Comparison of ENCODE assay signal across 20 cellular contexts in the genomic region with DNA sequence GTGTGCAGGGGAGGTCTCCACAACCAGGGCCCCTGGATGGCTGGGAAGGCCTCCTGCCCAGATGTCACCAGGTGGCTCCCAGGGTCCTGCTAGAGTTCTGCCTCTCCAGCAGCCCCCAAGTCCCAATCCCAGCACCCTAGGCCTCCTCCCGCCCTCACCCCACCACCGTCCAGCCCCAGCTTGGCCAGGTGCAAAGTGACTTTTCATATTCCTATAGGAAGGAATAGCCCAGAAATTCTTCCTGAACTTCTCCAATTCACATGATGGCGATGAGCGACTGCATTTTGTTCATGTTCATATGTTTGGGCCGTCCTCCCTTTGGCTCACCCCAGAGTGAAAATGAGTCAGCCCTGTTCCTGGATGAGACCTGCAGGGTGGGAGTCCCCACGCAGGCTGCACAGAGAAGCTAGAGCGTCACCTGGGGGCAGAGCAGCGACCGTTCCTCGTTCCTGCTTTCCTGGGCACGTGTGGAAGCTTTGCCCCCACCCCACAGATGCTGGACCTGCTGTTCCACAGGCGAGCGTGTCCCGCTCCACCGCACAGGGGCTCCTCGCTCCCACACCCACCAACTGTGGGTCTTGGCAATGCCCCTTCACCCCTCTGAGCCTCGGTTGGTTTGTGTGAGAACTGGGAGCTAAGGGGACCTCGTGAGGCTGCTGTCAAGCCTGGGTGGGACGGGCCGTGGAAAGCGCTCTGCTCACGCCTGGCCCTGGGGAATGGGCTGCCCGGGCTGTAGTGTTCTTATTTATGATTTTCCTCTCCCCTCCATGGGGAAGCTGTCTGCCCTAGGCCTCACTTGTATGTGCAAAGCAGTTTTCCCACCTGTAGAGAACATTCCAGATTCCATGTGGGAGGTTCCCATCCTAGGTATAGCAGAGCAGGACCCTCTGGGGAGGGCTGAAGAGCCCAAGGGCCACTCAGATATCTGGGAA. TPM values are rescaled to one million over a fixed set of nuclear protein-coding genes. Genes with fewer than 3 reads are reported as not detected.
A peak's percentile ranks its signal among the peaks of the same experiment; 100 is the strongest.
DNase-seq lines count a peak whose midpoint lies in the region; ATAC-seq and TF ChIP-seq lines count a peak whose summit lies in the region.
"Had no signal": no experiment of that assay in that cellular context is flagged by ENCODE, and none has a peak within 500 bp of the region (broad histone marks: within the 10 kb centered on the region; RNA-seq: fewer than 3 reads in every experiment).

No MANE protein-coding gene starts in this region.

- H3K27me3 ChIP-seq in RWPE2 (ENCODE audit: insufficient read depth, poor library complexity, severe bottlenecking) (no peaks in the 10 kb centered on the region), osteoblast (ENCODE audit: insufficient read depth, low read length) (no peaks in the 10 kb centered on the region), prostate gland (replicated peaks; ENCODE audit: insufficient read depth) (no peaks in the 10 kb centered on the region)
- H3K27me3 ChIP-seq: brain microvascular endothelial cell, colonic mucosa had no signal

- 86% methylated on average over 23 of the region's 23 CpGs for WGBS in prostate gland

- no peak overlapping the region for H2AFZ ChIP-seq in osteoblast (ENCODE audit: low read length)

- peaks cover 18% of the 10 kb centered on the region for H4K20me1 ChIP-seq in osteoblast (ENCODE audit: insufficient read depth, low read length)

- H3K4me2 ChIP-seq in osteoblast (ENCODE audit: insufficient read depth, low read length): no peak overlapping the region

- H3K4me3 ChIP-seq in RWPE2 (ENCODE audit: severe bottlenecking): no peak overlapping the region
- H3K4me3 ChIP-seq in osteoblast (ENCODE audit: insufficient read depth, low read length): no peak overlapping the region
- no peak overlapping the region for H3K4me3 ChIP-seq in prostate gland
- H3K4me3 ChIP-seq: colonic mucosa, thoracic aorta had no signal

- H3K4me1 ChIP-seq in RWPE2 (ENCODE audit: insufficient read depth, poor library complexity, severe bottlenecking) (no peaks in the 10 kb centered on the region), osteoblast (ENCODE audit: insufficient read depth, low read length) (peaks cover 3% of the 10 kb centered on the region), prostate gland (replicated peaks) (no peaks in the 10 kb centered on the region)
- H3K4me1 ChIP-seq: colonic mucosa had no signal

- DNase-seq in RWPE2 (ENCODE audit: low spot score) (peak; percentile 34), ecto neural progenitor cell (ENCODE audit: low spot score) (peak; percentile 37), osteoblast (ENCODE audit: insufficient read length, low spot score, missing footprints) (peak; percentile 48), globus pallidus (ENCODE audit: low spot score) (no peak), prostate gland (ENCODE audit: low spot score) (no peak), NCI-H510A treated with DMSO at 0.1 percent for 48 hours (lab: John Stamatoyannopoulos, UW) (no peak)
- DNase-seq: activated CD4-positive, alpha-beta T cell treated with anti-CD3 and anti-CD28 coated beads for 36 hours; brain microvascular endothelial cell; colonic mucosa; Karpas-422; NCI-H1694 treated with DMSO at 0.1 percent for 48 hours; NCI-H774; OCI-M1; Right ventricle myocardium superior had no signal

- no peak for ATAC-seq in RWPE2 (ENCODE audit: low read depth)
- ATAC-seq: activated CD4-positive, alpha-beta T cell treated with anti-CD3 and anti-CD28 coated beads for 36 hours; stimulated activated memory B cell treated with anti-CD40 and anti-IgM and Interleukin-4, amounts not matched to agents 10 μg/mL and 1 μg/mL and 100 μg/mL, for 72 hours had no signal

- intact Hi-C loops in prostate gland (cut with DNase I): no loop called here

- H3K36me3 ChIP-seq in RWPE2 (ENCODE audit: low read depth) (peaks cover 21% of the 10 kb centered on the region), osteoblast (ENCODE audit: insufficient read depth, low read length) (peaks cover 24% of the 10 kb centered on the region), prostate gland (peaks cover 0 to 4% of the 10 kb centered on the region in 2 donors)
- H3K36me3 ChIP-seq: colonic mucosa had no signal

- H3K79me2 ChIP-seq in osteoblast (ENCODE audit: insufficient read depth, low read length): peaks cover 1% of the 10 kb centered on the region

- H3K9me3 ChIP-seq in RWPE2 (ENCODE audit: severe bottlenecking) (no peaks in the 10 kb centered on the region), osteoblast (ENCODE audit: low read depth, low read length) (no peaks in the 10 kb centered on the region), prostate gland (no peaks in the 10 kb centered on the region)
- H3K9me3 ChIP-seq: colonic mucosa, thoracic aorta had no signal

- no peak for TF ChIP-seq POLR2A in prostate gland (IDR thresholded peaks at IDR 0.05)

- H3K27ac ChIP-seq in RWPE2 (ENCODE audit: poor library complexity, severe bottlenecking): no peak overlapping the region
- H3K27ac ChIP-seq in osteoblast (ENCODE audit: low read depth, low read length): no peak overlapping the region
- H3K27ac ChIP-seq in prostate gland: no peak overlapping the region
- H3K27ac ChIP-seq: brain microvascular endothelial cell, colonic mucosa, thoracic aorta had no signal

- TF ChIP-seq CTCF in RWPE2 (IDR thresholded peaks at IDR 0.05; ENCODE audit: poor library complexity, severe bottlenecking) (no peak), osteoblast (IDR thresholded peaks at IDR 0.05; ENCODE audit: extremely low read depth, low read depth, low read length) (no peak), prostate gland (IDR thresholded peaks at IDR 0.05) (no peak)

RNA-seq across cellular contexts. Expression of a gene that starts 6.9 kb away (rescaled TPM):
- total RNA-seq in osteoblast (13.0 and 18.3 TPM in 2 replicates), prostate gland (10 to 100 TPM; 55.6 to 55.9 TPM)

RNA-seq across cellular contexts. Expression of a gene that starts 13.9 kb away (rescaled TPM):
- total RNA-seq in osteoblast: not detected in 2 replicates
- total RNA-seq in prostate gland: not detected
- total RNA-seq: activated CD4-positive, alpha-beta T cell treated with anti-CD3 and anti-CD28 coated beads for 36 hours; activated T-helper 1 cell treated with anti-CD3 and anti-CD28 coated beads, Interleukin-12 subunit alpha, Interleukin-12 subunit beta, Interleukin-2, Interleukin-4 antibody, amounts not matched to agents 30 ng/mL and 10 ng/mL and 1 ng/mL, durations not matched to agents 14 hours and 24 hours and 36 hours; colonic mucosa; HT-29; liver; omental fat pad; Right ventricle myocardium superior; thoracic aorta had no signal

RNA-seq across cellular contexts. Expression of a gene that starts 27.8 kb away (rescaled TPM):
- total RNA-seq in osteoblast: 9.4 and 10.5 TPM in 2 replicates
- 10 to 100 TPM; 15.3 to 41.9 TPM for total RNA-seq in prostate gland

RNA-seq across cellular contexts. Expression of a gene that starts 38.6 kb away (rescaled TPM):
- total RNA-seq in osteoblast (not detected in 2 replicates), prostate gland (10 to 100 TPM in 1 of 2 donors, not detected in 1; 19.7 TPM)
- total RNA-seq: activated CD4-positive, alpha-beta T cell treated with anti-CD3 and anti-CD28 coated beads for 36 hours; activated T-helper 1 cell treated with anti-CD3 and anti-CD28 coated beads, Interleukin-12 subunit alpha, Interleukin-12 subunit beta, Interleukin-2, Interleukin-4 antibody, amounts not matched to agents 30 ng/mL and 10 ng/mL and 1 ng/mL, durations not matched to agents 14 hours and 24 hours and 36 hours; colonic mucosa; HT-29; liver; omental fat pad; Right ventricle myocardium superior; thoracic aorta had no signal

RNA-seq across cellular contexts. Expression of a gene that starts 54.2 kb away (rescaled TPM):
- total RNA-seq in osteoblast (not detected in 2 replicates), prostate gland (1 to 10 TPM in 1 of 2 donors, not detected in 1; 3.0 TPM)
- total RNA-seq: activated CD4-positive, alpha-beta T cell treated with anti-CD3 and anti-CD28 coated beads for 36 hours; activated T-helper 1 cell treated with anti-CD3 and anti-CD28 coated beads, Interleukin-12 subunit alpha, Interleukin-12 subunit beta, Interleukin-2, Interleukin-4 antibody, amounts not matched to agents 30 ng/mL and 10 ng/mL and 1 ng/mL, durations not matched to agents 14 hours and 24 hours and 36 hours; colonic mucosa; HT-29; liver; omental fat pad; Right ventricle myocardium superior; thoracic aorta had no signal

Comparison
In these comparisons a context has a peak if more than half of its experiments do, and no peak if none do; other contexts are left out.
1. DNase-seq: peak in RWPE2 (single experiment), ecto neural progenitor cell (single experiment) and osteoblast (single experiment); none in globus pallidus (single experiment), prostate gland (single experiment) and NCI-H510A treated with DMSO at 0.1 percent for 48 hours (single experiment).